21 cellular contexts compared by ENCODE assay signal in the genomic region with DNA sequence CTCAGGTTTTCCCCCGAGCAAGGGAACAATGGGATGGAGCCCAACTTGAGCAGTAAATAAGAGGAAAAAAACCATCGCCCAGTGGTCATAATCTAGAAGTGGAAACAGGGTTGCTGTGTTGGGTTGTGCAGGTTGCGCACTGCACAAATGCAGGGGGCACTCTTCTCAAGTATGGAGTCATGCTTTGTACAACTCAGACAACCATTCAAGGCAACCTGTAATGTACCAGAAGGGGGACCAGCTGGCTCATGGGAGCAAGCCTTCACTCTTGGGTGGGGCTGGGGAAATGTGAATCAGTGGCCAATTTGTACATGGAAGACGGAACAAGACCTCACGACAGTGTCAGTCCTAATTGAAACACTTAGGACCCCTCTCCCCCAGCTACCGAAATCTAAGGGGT. TPM values are rescaled to one million over a fixed set of nuclear protein-coding genes. Genes with fewer than 3 reads are reported as not detected.
DNase-seq lines count a peak whose midpoint lies in the region; ATAC-seq, FAIRE-seq and TF ChIP-seq lines count a peak whose summit lies in the region.
"Had no signal": no experiment of that assay in that cellular context is flagged by ENCODE, and none has a peak within 500 bp of the region (broad histone marks: within the 10 kb centered on the region; RNA-seq: fewer than 3 reads in every experiment).

No MANE protein-coding gene starts in this region.

- POLR2A ChIA-PET in HepG2 (lab: Yijun Ruan, JAX): no interaction called here
- POLR2A ChIA-PET in RWPE1 (lab: Yijun Ruan, JAX; ENCODE audit: low non-redundant PET): no interaction called here

- TF ChIP-seq POLR2A in HepG2 (IDR thresholded peaks at IDR 0.05; ENCODE audit: insufficient read depth in 1 of 2, low read depth in 2 of 2, low read length in 2 of 2): no peak
- TF ChIP-seq POLR2A in right lobe of liver (IDR thresholded peaks at IDR 0.05): no peak

- H3K9me1 ChIP-seq in keratinocyte (ENCODE audit: control insufficient read depth, extremely low read depth, insufficient read depth, low read length): no peaks in the 10 kb centered on the region

- no peaks in the 10 kb centered on the region for H3K9me3 ChIP-seq in HepG2 (ENCODE audit: low read length)
- H3K9me3 ChIP-seq in right lobe of liver: no peaks in the 10 kb centered on the region
- no peaks in the 10 kb centered on the region for H3K9me3 ChIP-seq in keratinocyte (ENCODE audit: control insufficient read depth, low read depth, low read length)
- no peaks in the 10 kb centered on the region for H3K9me3 ChIP-seq in aorta (ENCODE audit: control insufficient read depth, low read length)
- H3K9me3 ChIP-seq: vagina had no signal

- H3K4me3 Mint-ChIP-seq in effector memory CD8-positive, alpha-beta T cell: no peak overlapping the region
- H3K4me3 Mint-ChIP-seq: T-helper 17 cell had no signal

- H3K27ac ChIP-seq in HepG2 (ENCODE audit: extremely low read length, insufficient read depth, low read length) (no peak overlapping the region), right lobe of liver (no peak overlapping the region), RWPE1 (peak overlapping the region; percentile 42), keratinocyte (ENCODE audit: control insufficient read depth, insufficient read depth, low read length) (no peak overlapping the region), aorta (ENCODE audit: low read depth in 1 of 2, low read length in 2 of 2) (no peak overlapping the region)
- H3K27ac ChIP-seq: C4-2B, VCaP had no signal

- no peak overlapping the region for H3K9ac ChIP-seq in HepG2 (ENCODE audit: insufficient read depth, low read depth, low read length)
- H3K9ac ChIP-seq in keratinocyte (ENCODE audit: control insufficient read depth, extremely low read depth, insufficient read depth, low read length): no peak overlapping the region

- H3K4me3 ChIP-seq in HepG2 (replicated peaks in 1 of 3; ENCODE audit: insufficient read depth in 1 of 3, low read depth in 2 of 3, low read length in 3 of 3) (no peak overlapping the region), right lobe of liver (no peak overlapping the region), keratinocyte (ENCODE audit: control insufficient read depth in 2 of 3, extremely low read depth in 1 of 3, insufficient read depth in 2 of 3, low read depth in 1 of 3, low read length in 3 of 3) (no peak overlapping the region), aorta (ENCODE audit: low read length in 2 of 2) (no peak overlapping the region)
- H3K4me3 ChIP-seq: vagina had no signal

- H3K27ac Mint-ChIP-seq in effector memory CD8-positive, alpha-beta T cell: no peak overlapping the region
- H3K27ac Mint-ChIP-seq: T-helper 17 cell had no signal

- FAIRE-seq in HepG2 (lab: Jason Lieb, UNC) (no peak), keratinocyte (lab: Jason Lieb, UNC) (no peak)
- FAIRE-seq: small intestine had no signal

- no peaks in the 10 kb centered on the region for H3K27me3 Mint-ChIP-seq in effector memory CD8-positive, alpha-beta T cell
- H3K27me3 Mint-ChIP-seq: T-helper 17 cell had no signal

- DNase-seq in HepG2 (ENCODE audit: low spot score) (no peak), right lobe of liver (no peak), RWPE1 (ENCODE audit: low spot score) (no peak), keratinocyte (ENCODE audit: low read depth, low spot score) (no peak), aorta (no peak), GF-D8 (lab: John Stamatoyannopoulos, UW) (no peak), EL (no peak)
- DNase-seq in effector memory CD8-positive, alpha-beta T cell: no peak
- DNase-seq: activated CD4-positive, alpha-beta T cell treated with anti-CD3 and anti-CD28 coated beads, Interleukin-2, amount 50 U/mL, for 1 hour; activated gamma-delta T cell treated with Interleukin-2 at 50 U/mL for 16 hours; amygdala; effector memory CD4-positive, alpha-beta T cell; KBM-7; NCI-H2081 treated with DMSO at 0.1 percent for 48 hours; NCI-H524 treated with DMSO at 0.1 percent for 48 hours; small intestine; stimulated activated CD4-positive, alpha-beta T cell treated with anti-CD3 and anti-CD28 coated beads, Interleukin-4, amount 100 ng/mL, for 4 hours; T-helper 17 cell had no signal

- H3K36me3 ChIP-seq in HepG2 (replicated peaks in 1 of 2; ENCODE audit: control insufficient read depth in 1 of 2, insufficient read depth in 2 of 2, low read length in 2 of 2): no peaks in the 10 kb centered on the region
- H3K36me3 ChIP-seq in right lobe of liver: no peaks in the 10 kb centered on the region
- no peaks in the 10 kb centered on the region for H3K36me3 ChIP-seq in keratinocyte (ENCODE audit: control insufficient read depth in 2 of 2, extremely low read depth in 1 of 2, insufficient read depth in 2 of 2, low read length in 2 of 2)
- no peaks in the 10 kb centered on the region for H3K36me3 ChIP-seq in aorta (ENCODE audit: control insufficient read depth in 1 of 2, insufficient read depth in 2 of 2, low read length in 1 of 2)
- H3K36me3 ChIP-seq: vagina had no signal

- CTCF ChIA-PET in HepG2 (lab: Yijun Ruan, JAX; ENCODE audit: low intra/inter-chr PET ratio, low total read pairs): no interaction called here
- CTCF ChIA-PET in RWPE1 (lab: Yijun Ruan, JAX): no interaction called here

- TF ChIP-seq RAD21 in HepG2 (CRISPR knock-in tag; IDR thresholded peaks at IDR 0.05): no peak

- BruUV-seq in HepG2 (replicated peaks; lab: Mats Ljungman, UMichigan): no TSS peak

- intact Hi-C loops in HepG2 (cut with micrococcal nuclease; ENCODE audit: unreplicated experiment) (no loop called here), right lobe of liver (cut with DNase I) (no loop called here), aorta (cut with DNase I) (no loop called here)

- H2AFZ ChIP-seq in HepG2 (ENCODE audit: low read length) (no peak overlapping the region), keratinocyte (ENCODE audit: control insufficient read depth, low read length) (no peak overlapping the region)

- H3K79me2 ChIP-seq in HepG2 (ENCODE audit: insufficient read depth, low read length) (no peaks in the 10 kb centered on the region), keratinocyte (ENCODE audit: control insufficient read depth, insufficient read depth, low read length) (no peaks in the 10 kb centered on the region)

- no peaks in the 10 kb centered on the region for H3K9me3 Mint-ChIP-seq in effector memory CD8-positive, alpha-beta T cell

- dilution Hi-C loops in keratinocyte (cut with MboI; ENCODE audit: extremely low pct_ligation_motif_present, low sequenced_read_pairs): no loop called here

- H3K4me1 ChIP-seq in HepG2 (ENCODE audit: insufficient read depth, low read length) (peaks cover 43% of the 10 kb centered on the region), right lobe of liver (peaks cover 0 to 13% (median 6%) of the 10 kb centered on the region in 4 donors), keratinocyte (ENCODE audit: control insufficient read depth, extremely low read depth, insufficient read depth, low read length) (peaks cover 36% of the 10 kb centered on the region), aorta (ENCODE audit: control insufficient read depth in 1 of 2, insufficient read depth in 2 of 2, low read length in 2 of 2) (no peaks in the 10 kb centered on the region)

- TF ChIP-seq EP300 in HepG2 (IDR thresholded peaks at IDR 0.05; ENCODE audit: low read depth in 2 of 2, low read length in 2 of 2): no peak
- TF ChIP-seq EP300 in HepG2 (CRISPR knock-in tag; IDR thresholded peaks at IDR 0.05; ENCODE audit: borderline replicate concordance): no peak

- H3K36me3 Mint-ChIP-seq in effector memory CD8-positive, alpha-beta T cell (ENCODE audit: insufficient read depth): peaks cover 3% of the 10 kb centered on the region

- ATAC-seq in HepG2 (no peak), right lobe of liver (no peak), aorta (ENCODE audit: low FRiP score) (peak; percentile 46)
- no peak for ATAC-seq in effector memory CD8-positive, alpha-beta T cell (replicated peaks)
- ATAC-seq: T-helper 17 cell had no signal

- TF ChIP-seq CTCF in HepG2 (CRISPR knock-in tag; IDR thresholded peaks at IDR 0.05): no peak
- TF ChIP-seq CTCF in right lobe of liver (IDR thresholded peaks at IDR 0.05): no peak
- no peak for TF ChIP-seq CTCF in RWPE1 (conservative IDR thresholded peaks at IDR 0.05; ENCODE audit: low read depth)
- TF ChIP-seq CTCF in keratinocyte (optimal IDR thresholded peaks at IDR 0.05 in 1 of 3, IDR thresholded peaks at IDR 0.05 in 1 of 3, conservative IDR thresholded peaks at IDR 0.05 in 1 of 3; ENCODE audit: extremely low read depth in 1 of 3, insufficient read depth in 2 of 3, low read length in 3 of 3): peak in 2 of 3 experiments; percentile 7 to 15

- in situ Hi-C loops in HepG2 (cut with HindIII; ENCODE audit: extremely low pct_ligation_motif_present, low pct_unique_long_range_greater_than_20kb): no loop called here

- WGBS in HepG2 (ENCODE audit: low lambda C conversion rate): 52% methylated on average over 6 of the region's 6 CpGs
- WGBS in right lobe of liver (ENCODE audit: insufficient coverage, low coverage, low lambda C conversion rate, missing lambda C conversion rate): 78% methylated on average over 6 of the region's 6 CpGs
- 68 to 74% methylated on average over 6 of the region's 6 CpGs for WGBS in aorta, 2 donors

- H4K20me1 ChIP-seq in HepG2 (ENCODE audit: insufficient read depth, low read length): no peaks in the 10 kb centered on the region
- no peaks in the 10 kb centered on the region for H4K20me1 ChIP-seq in keratinocyte (ENCODE audit: control insufficient read depth, extremely low read depth, insufficient read depth, low read length)

- H3K4me2 ChIP-seq in HepG2 (ENCODE audit: low read depth, low read length): no peak overlapping the region
- no peak overlapping the region for H3K4me2 ChIP-seq in keratinocyte (ENCODE audit: control insufficient read depth, extremely low read depth, insufficient read depth, low read depth, low read length)

- H3K27me3 ChIP-seq in HepG2 (ENCODE audit: control insufficient read depth in 1 of 2, insufficient read depth in 2 of 2, low read length in 2 of 2): peaks cover 10 to 39% of the 10 kb centered on the region in 2 experiments
- H3K27me3 ChIP-seq in right lobe of liver: no peaks in the 10 kb centered on the region
- no peaks in the 10 kb centered on the region for H3K27me3 ChIP-seq in keratinocyte (ENCODE audit: control insufficient read depth, extremely low read depth, insufficient read depth, low read length)
- H3K27me3 ChIP-seq in aorta (ENCODE audit: control insufficient read depth in 1 of 2, insufficient read depth in 2 of 2, low read length in 1 of 2): no peaks in the 10 kb centered on the region
- H3K27me3 ChIP-seq: vagina had no signal

- peaks cover 17 to 23% of the 10 kb centered on the region in 2 donors for H3K4me1 Mint-ChIP-seq in effector memory CD8-positive, alpha-beta T cell (ENCODE audit: low read depth in 2 of 2)

RNA-seq across cellular contexts. Expression of a gene that starts 23.9 kb away (rescaled TPM):
- total RNA-seq in HepG2 (2016; rRNA removed; fragmentation: Illumina TruSeq; extraction: Trizol) (141 and 186 TPM in 2 replicates), right lobe of liver (100 to 1,000 TPM in 1 of 6 experiments, 10 to 100 TPM in 5; 43.7 to 148 (median 59.1) TPM), aorta (100 to 1,000 TPM; 145 to 157 TPM)
- 30.0 and 32.3 TPM in 2 replicates for total RNA-seq in HepG2 (2016; cell fraction: cytosol; rRNA removed; fragmentation: Illumina TruSeq; extraction: Trizol; ENCODE audit: low read depth)
- total RNA-seq in HepG2 (2016; cell fraction: insoluble cytoplasmic fraction; rRNA removed; fragmentation: Illumina TruSeq; extraction: Trizol): 139 and 174 TPM in 2 replicates
- total RNA-seq in HepG2 (2016; cell fraction: membrane; rRNA removed; fragmentation: Illumina TruSeq; extraction: Trizol): 118 and 119 TPM in 2 replicates
- total RNA-seq in HepG2 (2016; cell fraction: nucleus; rRNA removed; fragmentation: Illumina TruSeq; extraction: Trizol): 60.6 and 72.1 TPM in 2 replicates
- polyA plus RNA-seq in HepG2 (2011; rRNA removed) (80.1 and 95.5 TPM in 2 replicates), keratinocyte (56.8 to 145 TPM (median 85.4 TPM) in 3 replicates), aorta (100 to 1,000 TPM in 1 of 2 donors, 10 to 100 TPM in 1; 83.1 to 137 TPM)
- polyA plus RNA-seq in HepG2 (2011; cell fraction: cytosol; rRNA removed): 121 and 137 TPM in 2 replicates
- 61.9 and 67.8 TPM in 2 replicates for polyA plus RNA-seq in HepG2 (2011; cell fraction: nucleus; rRNA removed)
- 113 and 128 TPM in 2 replicates for polyA plus RNA-seq in HepG2 (2012)
- 48.2 and 51.8 TPM in 2 replicates for polyA plus RNA-seq in HepG2 (2016; cell fraction: cytosol; fragmentation: Illumina TruSeq; extraction: Trizol; ENCODE audit: low read depth)
- polyA plus RNA-seq in HepG2 (2016; cell fraction: insoluble cytoplasmic fraction; fragmentation: Illumina TruSeq; extraction: Trizol; ENCODE audit: low read depth): 322 and 369 TPM in 2 replicates
- polyA plus RNA-seq in HepG2 (2016; cell fraction: membrane; fragmentation: Illumina TruSeq; extraction: Trizol; ENCODE audit: low read depth): 139 and 153 TPM in 2 replicates
- polyA plus RNA-seq in HepG2 (2016; cell fraction: nucleus; fragmentation: Illumina TruSeq; extraction: Trizol; ENCODE audit: insufficient read depth, low read depth): 125 and 129 TPM in 2 replicates
- 155 and 250 TPM in 2 replicates for polyA minus RNA-seq in HepG2 (2011; rRNA and poly(A)+ RNA removed; ENCODE audit: low replicate concordance)
- polyA minus RNA-seq in HepG2 (2011; cell fraction: cytosol; rRNA and poly(A)+ RNA removed): 71.1 and 86.5 TPM in 2 replicates
- polyA minus RNA-seq in HepG2 (2011; cell fraction: nucleus; rRNA and poly(A)+ RNA removed): 45.8 and 58.4 TPM in 2 replicates
- polyA plus RNA-seq in keratinocyte (2011; ENCODE audit: low read depth): 40.8 TPM
- 145 and 178 TPM in 2 replicates for polyA plus RNA-seq in keratinocyte (2011; cell fraction: cytosol; rRNA removed)
- 81.8 and 90.5 TPM in 2 replicates for polyA plus RNA-seq in keratinocyte (2011; cell fraction: nucleus; rRNA removed)
- polyA plus RNA-seq in keratinocyte (2012; ENCODE audit: low replicate concordance): 118 and 158 TPM in 2 replicates
- 98.1 to 234 TPM (median 126 TPM) in 3 replicates for polyA minus RNA-seq in keratinocyte
- polyA minus RNA-seq in keratinocyte (2011; cell fraction: cytosol; rRNA and poly(A)+ RNA removed): 127 TPM
- polyA minus RNA-seq in keratinocyte (2011; cell fraction: nucleus; rRNA and poly(A)+ RNA removed): 34.0 and 41.3 TPM in 2 replicates

RNA-seq across cellular contexts. Expression of a gene that starts 57.7 kb away (rescaled TPM):
- total RNA-seq in HepG2 (2016; rRNA removed; fragmentation: Illumina TruSeq; extraction: Trizol) (8.4 TPM in 2 replicates), right lobe of liver (1 to 10 TPM; 3.5 to 7.9 (median 5.6) TPM), aorta (10 to 100 TPM; 15.1 to 15.9 TPM)
- 7.1 and 8.0 TPM in 2 replicates for total RNA-seq in HepG2 (2016; cell fraction: cytosol; rRNA removed; fragmentation: Illumina TruSeq; extraction: Trizol; ENCODE audit: low read depth)
- total RNA-seq in HepG2 (2016; cell fraction: insoluble cytoplasmic fraction; rRNA removed; fragmentation: Illumina TruSeq; extraction: Trizol): 6.0 and 8.2 TPM in 2 replicates
- 18.8 and 19.0 TPM in 2 replicates for total RNA-seq in HepG2 (2016; cell fraction: membrane; rRNA removed; fragmentation: Illumina TruSeq; extraction: Trizol)
- total RNA-seq in HepG2 (2016; cell fraction: nucleus; rRNA removed; fragmentation: Illumina TruSeq; extraction: Trizol): 4.0 and 5.8 TPM in 2 replicates
- polyA plus RNA-seq in HepG2 (2011; rRNA removed) (5.2 and 5.6 TPM in 2 replicates), keratinocyte (15.9 to 18.1 TPM (median 17.3 TPM) in 3 replicates), aorta (10 to 100 TPM; 13.0 to 15.5 TPM)
- polyA plus RNA-seq in HepG2 (2011; cell fraction: cytosol; rRNA removed): 4.6 and 5.0 TPM in 2 replicates
- polyA plus RNA-seq in HepG2 (2011; cell fraction: nucleus; rRNA removed): 4.7 and 4.9 TPM in 2 replicates
- 3.0 and 3.4 TPM in 2 replicates for polyA plus RNA-seq in HepG2 (2012)
- 8.8 and 9.8 TPM in 2 replicates for polyA plus RNA-seq in HepG2 (2016; cell fraction: cytosol; fragmentation: Illumina TruSeq; extraction: Trizol; ENCODE audit: low read depth)
- 8.1 and 9.3 TPM in 2 replicates for polyA plus RNA-seq in HepG2 (2016; cell fraction: insoluble cytoplasmic fraction; fragmentation: Illumina TruSeq; extraction: Trizol; ENCODE audit: low read depth)
- polyA plus RNA-seq in HepG2 (2016; cell fraction: membrane; fragmentation: Illumina TruSeq; extraction: Trizol; ENCODE audit: low read depth): 17.1 and 17.3 TPM in 2 replicates
- 7.7 and 8.0 TPM in 2 replicates for polyA plus RNA-seq in HepG2 (2016; cell fraction: nucleus; fragmentation: Illumina TruSeq; extraction: Trizol; ENCODE audit: insufficient read depth, low read depth)
- polyA minus RNA-seq in HepG2 (2011; rRNA and poly(A)+ RNA removed; ENCODE audit: low replicate concordance): 2.2 and 3.6 TPM in 2 replicates
- 1.6 and 1.9 TPM in 2 replicates for polyA minus RNA-seq in HepG2 (2011; cell fraction: cytosol; rRNA and poly(A)+ RNA removed)
- polyA minus RNA-seq in HepG2 (2011; cell fraction: nucleus; rRNA and poly(A)+ RNA removed): 4.4 and 4.9 TPM in 2 replicates
- 6.6 TPM for polyA plus RNA-seq in keratinocyte (2011; ENCODE audit: low read depth)
- polyA plus RNA-seq in keratinocyte (2011; cell fraction: cytosol; rRNA removed): 19.3 and 21.9 TPM in 2 replicates
- 16.5 and 16.8 TPM in 2 replicates for polyA plus RNA-seq in keratinocyte (2011; cell fraction: nucleus; rRNA removed)
- polyA plus RNA-seq in keratinocyte (2012; ENCODE audit: low replicate concordance): 12.8 and 15.6 TPM in 2 replicates
- 10.2 to 11.8 TPM (median 11.2 TPM) in 3 replicates for polyA minus RNA-seq in keratinocyte
- polyA minus RNA-seq in keratinocyte (2011; cell fraction: cytosol; rRNA and poly(A)+ RNA removed): 17.3 TPM
- polyA minus RNA-seq in keratinocyte (2011; cell fraction: nucleus; rRNA and poly(A)+ RNA removed): 6.4 and 10.1 TPM in 2 replicates

Comparison
In these comparisons a context has a peak if more than half of its experiments do, and no peak if none do; other contexts are left out.
1. CTCF ChIP-seq: peak in keratinocyte (2 of 3); none in HepG2 (single experiment), right lobe of liver (0 of 4) and RWPE1 (single experiment).